In genomic region chr7:159306012-159306411, GRCh38 we compare ENCODE assay signal across 36 cellular contexts.
"Had no signal": no experiment of that assay in that cellular context is flagged by ENCODE, and none has a peak within 500 bp of the region (broad histone marks: within the 10 kb centered on the region; RNA-seq: fewer than 3 reads in every experiment).

No MANE protein-coding gene starts in this region.

- H3K27ac ChIP-seq: KMS-11 had no signal

- H3K4me3 ChIP-seq: MG63 had no signal

- DNase-seq: Karpas-422, Kasumi-1, MG63, MV-4-11, NCI-H1048, NCI-H1092, NCI-H1092 treated with DMSO at 0.1 percent for 48 hours, NCI-H1105, NCI-H1105 treated with DMSO at 0.1 percent for 48 hours, NCI-H1417, NCI-H1417 treated with DMSO at 0.1 percent for 48 hours, NCI-H1436, NCI-H1436 treated with DMSO at 0.1 percent for 48 hours, NCI-H146, NCI-H1694, NCI-H1694 treated with DMSO at 0.1 percent for 48 hours, NCI-H187, NCI-H187 treated with DMSO at 0.1 percent for 48 hours, NCI-H1930, NCI-H2029, NCI-H2029 treated with DMSO at 0.1 percent for 48 hours, NCI-H2081, NCI-H2081 treated with DMSO at 0.1 percent for 48 hours, NCI-H2107, NCI-H2171, NCI-H2171 treated with DMSO at 0.1 percent for 48 hours, NCI-H2227 treated with DMSO at 0.1 percent for 48 hours, NCI-H226, NCI-H345, NCI-H446, NCI-H446 treated with DMSO at 0.1 percent for 48 hours, NCI-H510A, NCI-H510A treated with DMSO at 0.1 percent for 48 hours, NCI-H524, NCI-H524 treated with DMSO at 0.1 percent for 48 hours had no signal

- H3K27me3 ChIP-seq: MG63 had no signal

- H3K36me3 ChIP-seq: MG63 had no signal

- H3K4me2 ChIP-seq: KMS-11 had no signal

- H3K9ac ChIP-seq: KMS-11 had no signal

- H3K9me3 ChIP-seq: MG63 had no signal
